8 cellular contexts compared by ENCODE assay signal in the genomic region with DNA sequence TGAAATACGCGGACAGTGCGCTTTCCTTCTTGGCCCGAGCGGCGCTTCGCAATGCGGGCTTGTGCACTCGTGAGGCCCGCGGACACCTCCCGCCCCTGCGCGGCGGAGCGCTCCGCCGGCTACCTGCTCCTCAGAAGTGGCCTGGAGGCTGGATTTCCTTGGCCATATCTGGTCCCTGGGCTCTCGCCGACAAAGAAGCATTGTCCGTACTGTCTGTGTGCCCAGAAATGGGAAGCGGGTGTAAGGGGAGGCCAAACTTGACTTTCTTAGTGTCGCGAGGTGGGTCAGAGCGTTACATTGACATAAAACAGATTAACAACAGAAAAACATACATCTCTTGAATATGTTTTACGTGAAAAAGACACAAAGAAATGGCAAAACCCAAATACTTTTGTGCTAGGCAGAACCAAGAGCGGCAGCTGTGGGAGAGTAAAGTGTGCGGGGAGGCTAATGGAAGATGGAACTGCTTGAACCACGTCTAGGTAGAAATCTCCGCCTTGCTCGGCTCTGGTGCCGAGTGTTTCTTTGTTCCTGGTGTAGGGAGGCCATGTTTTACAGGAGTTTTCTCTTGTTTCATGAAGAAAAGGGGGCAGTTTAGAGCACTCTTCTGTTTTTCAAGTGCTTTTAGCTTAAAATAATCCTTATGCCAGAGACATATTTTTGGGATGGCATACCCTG. TPM values are rescaled to one million over a fixed set of nuclear protein-coding genes. Genes with fewer than 3 reads are reported as not detected.
DNase-seq lines count a peak whose midpoint lies in the region; ATAC-seq and TF ChIP-seq lines count a peak whose summit lies in the region.

No MANE protein-coding gene starts in this region.

- intact Hi-C loops in posterior cingulate gyrus (cut with DNase I) = loop anchor here (5.0 to 10.0 kb wide), 3 partner anchors 51 to 604 kb away; no protein-coding TSS in a partner anchor

- under 1% methylated on average over 31 of the region's 32 CpGs for WGBS in HUES64

- H3K4me1 Mint-ChIP-seq in T-helper 17 cell (peaks cover 31% of the 10 kb centered on the region), endothelial cell (ENCODE audit: unreplicated experiment) (peaks cover 15% of the 10 kb centered on the region)
- peaks cover 25 to 40% (median 39%) of the 10 kb centered on the region in 4 donors for H3K4me1 Mint-ChIP-seq in naive thymus-derived CD8-positive, alpha-beta T cell

- peaks cover 16% of the 10 kb centered on the region; the same call in 1 of the 2 replicates for H3K4me1 ChIP-seq in HUES64 (ENCODE audit: insufficient read depth, low read length)

- H3K27me3 ChIP-seq in HUES64 (ENCODE audit: insufficient read depth, low read length) = no peaks in the 10 kb centered on the region

- peak overlapping the region; percentile 82 for H3K4me3 ChIP-seq in HUES64 (ENCODE audit: low read length)

- POLR2A ChIA-PET in naive thymus-derived CD8-positive, alpha-beta T cell (lab: Charles Lee) = interaction anchor here (0.7 to 2.2 kb wide), 19 partner anchors 8 to 740 kb away, joined by 3 to 17 read pairs (median 5); a partner anchor contains a TSS

- no peak for TF ChIP-seq CTCF in endothelial cell (IDR thresholded peaks at IDR 0.05; ENCODE audit: unreplicated experiment)

- H3K9ac ChIP-seq in HUES64 (ENCODE audit: low read depth, low read length) = peak overlapping the region; percentile 99

- peak; percentile 35 for ATAC-seq in GM21515 (IDR thresholded peaks at IDR 0.05; ENCODE audit: unreplicated experiment)
- ATAC-seq in T-helper 17 cell = peak; percentile 12
- peak; percentile 9 to 29 for ATAC-seq in naive thymus-derived CD8-positive, alpha-beta T cell

- DNase-seq in DMS53 (lab: John Stamatoyannopoulos, UW) (peak; percentile 58), T-helper 17 cell (no peak), endothelial cell (ENCODE audit: low spot score) (peak; percentile 22), dedifferentiated amniotic fluid mesenchymal stem cell (ENCODE audit: extremely low spot score) (no peak), posterior cingulate gyrus (no peak)
- DNase-seq in naive thymus-derived CD8-positive, alpha-beta T cell = peak in 4 of 10 donors; percentile 16 to 40 (median 30)

- H3K4me3 Mint-ChIP-seq in T-helper 17 cell (peak overlapping the region; percentile 94), endothelial cell (ENCODE audit: unreplicated experiment) (peak overlapping the region; percentile 98)
- H3K4me3 Mint-ChIP-seq in naive thymus-derived CD8-positive, alpha-beta T cell = peak overlapping the region; percentile 89 to 97 (median 94)

- peak overlapping the region; percentile 99 for H3K27ac ChIP-seq in HUES64 (ENCODE audit: low read depth, low read length)

- H3K36me3 Mint-ChIP-seq in T-helper 17 cell (ENCODE audit: low read depth) = peaks cover 3% of the 10 kb centered on the region
- no peaks in the 10 kb centered on the region for H3K36me3 Mint-ChIP-seq in endothelial cell (ENCODE audit: low read depth, unreplicated experiment)
- H3K36me3 Mint-ChIP-seq in naive thymus-derived CD8-positive, alpha-beta T cell = no peaks in the 10 kb centered on the region

- H3K9me3 ChIP-seq in HUES64 (ENCODE audit: insufficient read depth, low read depth, low read length) = no peaks in the 10 kb centered on the region
- no peaks in the 10 kb centered on the region for H3K9me3 ChIP-seq in T-helper 17 cell (ENCODE audit: control insufficient read depth, low read length, poor library complexity, severe bottlenecking)

- no peaks in the 10 kb centered on the region for H3K27me3 Mint-ChIP-seq in T-helper 17 cell
- peaks cover 4% of the 10 kb centered on the region for H3K27me3 Mint-ChIP-seq in endothelial cell (ENCODE audit: unreplicated experiment)
- H3K27me3 Mint-ChIP-seq in naive thymus-derived CD8-positive, alpha-beta T cell = peaks cover 0 to 2% (median 0%) of the 10 kb centered on the region in 5 donors

- no peaks in the 10 kb centered on the region for H3K36me3 ChIP-seq in HUES64 (ENCODE audit: insufficient read depth, low read length)

- H3K9me3 Mint-ChIP-seq in endothelial cell (ENCODE audit: unreplicated experiment) = no peaks in the 10 kb centered on the region
- no peaks in the 10 kb centered on the region for H3K9me3 Mint-ChIP-seq in naive thymus-derived CD8-positive, alpha-beta T cell

- H3K27ac Mint-ChIP-seq in T-helper 17 cell (peak overlapping the region; percentile 97), endothelial cell (ENCODE audit: unreplicated experiment) (peak overlapping the region; percentile 99)
- H3K27ac Mint-ChIP-seq in naive thymus-derived CD8-positive, alpha-beta T cell = peak overlapping the region in 9 of 10 donors; percentile 98 to 99 (median 98)

RNA-seq across cellular contexts. Expression of a gene that starts 1.5 kb away (rescaled TPM):
- 14.3 TPM for polyA plus RNA-seq in HUES64 (2013, experiment 1 of 2)
- polyA plus RNA-seq in HUES64 (2013, experiment 2 of 2) = 10.7 TPM
- 10 to 100 TPM in 1 of 2 donors, 1 to 10 TPM in 1; 6.6 to 11.0 TPM for total RNA-seq in T-helper 17 cell
- 14.8 TPM for total RNA-seq in endothelial cell (ENCODE audit: unreplicated experiment)
- total RNA-seq in naive thymus-derived CD8-positive, alpha-beta T cell = 1 to 10 TPM; 4.9 to 6.4 TPM
- 1 to 10 TPM; 4.6 to 7.0 (median 5.7) TPM for polyA plus RNA-seq in naive thymus-derived CD8-positive, alpha-beta T cell

Comparison
In these comparisons a context has a peak if more than half of its experiments do, and no peak if none do; other contexts are left out.
1. DNase-seq: peak in DMS53 (single experiment) and endothelial cell (single experiment); none in T-helper 17 cell (0 of 3), dedifferentiated amniotic fluid mesenchymal stem cell (single experiment) and posterior cingulate gyrus (0 of 10).
2. Peak in every context shown above with its lines, with median percentiles within 50 percentile points of each other: ATAC-seq, H3K27ac Mint-ChIP-seq and H3K4me3 Mint-ChIP-seq.